1 cellular context compared by ENCODE assay signal in genomic region chr20:25058051-25058796, GRCh38.
TF ChIP-seq lines count a peak whose summit lies in the region.

ACSS1 (minus strand) TSS chr20:25058139; CDS start chr20:25058102, 37 bp downstream.

TF ChIP-seq in WTC11, 78 proteins besides CTCF, POLR2A, EP300 and RAD21 (continued from another document and continues in another):
- TF ChIP-seq ATF6 (CRISPR knock-in tag; IDR thresholded peaks at IDR 0.05) (no peak), ARID4B (CRISPR knock-in tag; IDR thresholded peaks at IDR 0.05; ENCODE audit: borderline replicate concordance) (peak; percentile 98), JUN (CRISPR knock-in tag; IDR thresholded peaks at IDR 0.05) (peak; percentile 94; the same call in 1 of the 2 replicates), ZNF121 (CRISPR knock-in tag; IDR thresholded peaks at IDR 0.05) (no peak; the same call in 1 of the 2 replicates), ZBTB21 (CRISPR knock-in tag; IDR thresholded peaks at IDR 0.05; ENCODE audit: borderline replicate concordance) (peak; percentile 45; the same call in 1 of the 2 replicates), ZNF317 (CRISPR knock-in tag; IDR thresholded peaks at IDR 0.05; ENCODE audit: borderline replicate concordance, low read depth) (no peak; the same call in 1 of the 2 replicates), E2F1 (CRISPR knock-in tag; IDR thresholded peaks at IDR 0.05) (peak; percentile 94), NR3C1 (CRISPR knock-in tag; conservative IDR thresholded peaks at IDR 0.05; ENCODE audit: low read depth) (no peak), GABPB1 (CRISPR knock-in tag; IDR thresholded peaks at IDR 0.05) (0 out of 2 replicates have a peak, but pooled peaks have one; percentile 27), ATF3 (CRISPR knock-in tag; conservative IDR thresholded peaks at IDR 0.05) (no peak), ZNF138 (CRISPR knock-in tag; conservative IDR thresholded peaks at IDR 0.05) (no peak; the same call in 1 of the 2 replicates), IRF1 (CRISPR knock-in tag; IDR thresholded peaks at IDR 0.05) (peak; percentile 95), GTF2I (CRISPR knock-in tag; conservative IDR thresholded peaks at IDR 0.05) (no peak), ZSCAN18 (CRISPR knock-in tag; IDR thresholded peaks at IDR 0.05) (no peak), ZNF396 (CRISPR knock-in tag; IDR thresholded peaks at IDR 0.05; ENCODE audit: borderline replicate concordance) (no peak), ZNF512 (CRISPR knock-in tag; IDR thresholded peaks at IDR 0.05; ENCODE audit: borderline replicate concordance) (no peak), TP53 (CRISPR knock-in tag; IDR thresholded peaks at IDR 0.05) (peak; percentile 92), OVOL2 (CRISPR knock-in tag; IDR thresholded peaks at IDR 0.05; ENCODE audit: borderline replicate concordance) (no peak), MYBL2 (CRISPR knock-in tag; IDR thresholded peaks at IDR 0.05) (peak; percentile 84; the same call in 1 of the 2 replicates), HMGXB4 (CRISPR knock-in tag; IDR thresholded peaks at IDR 0.05) (no peak)
- TF ChIP-seq, protein P1, sequence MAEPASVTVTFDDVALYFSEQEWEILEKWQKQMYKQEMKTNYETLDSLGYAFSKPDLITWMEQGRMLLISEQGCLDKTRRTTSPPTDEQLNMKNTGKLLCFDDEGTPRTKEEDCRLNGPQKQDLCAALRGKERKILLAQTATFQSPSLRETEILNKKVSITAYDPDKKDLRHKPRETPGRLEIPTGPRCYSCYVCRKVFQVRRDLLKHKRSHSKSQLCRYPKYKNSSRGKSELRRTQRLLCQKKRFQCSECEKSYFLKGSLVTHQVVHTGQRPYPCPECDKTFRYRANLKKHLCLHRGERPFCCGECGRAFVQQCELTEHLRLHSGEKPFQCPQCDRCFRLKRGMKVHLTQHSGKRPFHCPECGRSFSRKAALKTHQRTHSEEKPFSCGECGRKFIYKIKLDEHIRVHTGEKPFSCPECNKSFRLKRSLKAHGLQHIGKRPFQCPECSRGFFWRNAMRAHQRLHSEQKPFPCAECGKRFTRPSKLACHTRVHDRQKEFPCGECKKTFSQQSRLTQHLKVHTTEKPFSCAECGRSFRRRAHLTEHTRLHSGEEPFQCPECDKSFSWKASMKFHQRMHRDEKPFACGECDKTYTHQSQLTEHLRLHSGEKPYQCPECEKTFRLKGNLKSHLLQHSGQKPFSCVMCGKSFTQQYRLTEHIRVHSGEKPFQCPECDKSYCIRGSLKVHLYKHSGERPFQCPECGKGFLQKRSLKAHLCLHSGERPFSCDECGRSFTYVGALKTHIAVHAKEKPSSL (CRISPR knock-in tag; conservative IDR thresholded peaks at IDR 0.05): no peak
- TF ChIP-seq, protein P2, sequence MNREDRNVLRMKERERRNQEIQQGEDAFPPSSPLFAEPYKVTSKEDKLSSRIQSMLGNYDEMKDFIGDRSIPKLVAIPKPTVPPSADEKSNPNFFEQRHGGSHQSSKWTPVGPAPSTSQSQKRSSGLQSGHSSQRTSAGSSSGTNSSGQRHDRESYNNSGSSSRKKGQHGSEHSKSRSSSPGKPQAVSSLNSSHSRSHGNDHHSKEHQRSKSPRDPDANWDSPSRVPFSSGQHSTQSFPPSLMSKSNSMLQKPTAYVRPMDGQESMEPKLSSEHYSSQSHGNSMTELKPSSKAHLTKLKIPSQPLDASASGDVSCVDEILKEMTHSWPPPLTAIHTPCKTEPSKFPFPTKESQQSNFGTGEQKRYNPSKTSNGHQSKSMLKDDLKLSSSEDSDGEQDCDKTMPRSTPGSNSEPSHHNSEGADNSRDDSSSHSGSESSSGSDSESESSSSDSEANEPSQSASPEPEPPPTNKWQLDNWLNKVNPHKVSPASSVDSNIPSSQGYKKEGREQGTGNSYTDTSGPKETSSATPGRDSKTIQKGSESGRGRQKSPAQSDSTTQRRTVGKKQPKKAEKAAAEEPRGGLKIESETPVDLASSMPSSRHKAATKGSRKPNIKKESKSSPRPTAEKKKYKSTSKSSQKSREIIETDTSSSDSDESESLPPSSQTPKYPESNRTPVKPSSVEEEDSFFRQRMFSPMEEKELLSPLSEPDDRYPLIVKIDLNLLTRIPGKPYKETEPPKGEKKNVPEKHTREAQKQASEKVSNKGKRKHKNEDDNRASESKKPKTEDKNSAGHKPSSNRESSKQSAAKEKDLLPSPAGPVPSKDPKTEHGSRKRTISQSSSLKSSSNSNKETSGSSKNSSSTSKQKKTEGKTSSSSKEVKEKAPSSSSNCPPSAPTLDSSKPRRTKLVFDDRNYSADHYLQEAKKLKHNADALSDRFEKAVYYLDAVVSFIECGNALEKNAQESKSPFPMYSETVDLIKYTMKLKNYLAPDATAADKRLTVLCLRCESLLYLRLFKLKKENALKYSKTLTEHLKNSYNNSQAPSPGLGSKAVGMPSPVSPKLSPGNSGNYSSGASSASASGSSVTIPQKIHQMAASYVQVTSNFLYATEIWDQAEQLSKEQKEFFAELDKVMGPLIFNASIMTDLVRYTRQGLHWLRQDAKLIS (CRISPR knock-in tag; IDR thresholded peaks at IDR 0.05; ENCODE audit: borderline replicate concordance): no peak
- TF ChIP-seq, protein P3, sequence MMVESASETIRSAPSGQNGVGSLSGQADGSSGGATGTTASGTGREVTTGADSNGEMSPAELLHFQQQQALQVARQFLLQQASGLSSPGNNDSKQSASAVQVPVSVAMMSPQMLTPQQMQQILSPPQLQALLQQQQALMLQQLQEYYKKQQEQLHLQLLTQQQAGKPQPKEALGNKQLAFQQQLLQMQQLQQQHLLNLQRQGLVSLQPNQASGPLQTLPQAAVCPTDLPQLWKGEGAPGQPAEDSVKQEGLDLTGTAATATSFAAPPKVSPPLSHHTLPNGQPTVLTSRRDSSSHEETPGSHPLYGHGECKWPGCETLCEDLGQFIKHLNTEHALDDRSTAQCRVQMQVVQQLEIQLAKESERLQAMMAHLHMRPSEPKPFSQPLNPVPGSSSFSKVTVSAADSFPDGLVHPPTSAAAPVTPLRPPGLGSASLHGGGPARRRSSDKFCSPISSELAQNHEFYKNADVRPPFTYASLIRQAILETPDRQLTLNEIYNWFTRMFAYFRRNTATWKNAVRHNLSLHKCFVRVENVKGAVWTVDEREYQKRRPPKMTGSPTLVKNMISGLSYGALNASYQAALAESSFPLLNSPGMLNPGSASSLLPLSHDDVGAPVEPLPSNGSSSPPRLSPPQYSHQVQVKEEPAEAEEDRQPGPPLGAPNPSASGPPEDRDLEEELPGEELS (CRISPR knock-in tag; IDR thresholded peaks at IDR 0.05): peak; percentile 97
- TF ChIP-seq, protein P4, sequence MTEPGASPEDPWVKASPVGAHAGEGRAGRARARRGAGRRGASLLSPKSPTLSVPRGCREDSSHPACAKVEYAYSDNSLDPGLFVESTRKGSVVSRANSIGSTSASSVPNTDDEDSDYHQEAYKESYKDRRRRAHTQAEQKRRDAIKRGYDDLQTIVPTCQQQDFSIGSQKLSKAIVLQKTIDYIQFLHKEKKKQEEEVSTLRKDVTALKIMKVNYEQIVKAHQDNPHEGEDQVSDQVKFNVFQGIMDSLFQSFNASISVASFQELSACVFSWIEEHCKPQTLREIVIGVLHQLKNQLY (CRISPR knock-in tag; IDR thresholded peaks at IDR 0.05): no peak
- TF ChIP-seq, protein P5, sequence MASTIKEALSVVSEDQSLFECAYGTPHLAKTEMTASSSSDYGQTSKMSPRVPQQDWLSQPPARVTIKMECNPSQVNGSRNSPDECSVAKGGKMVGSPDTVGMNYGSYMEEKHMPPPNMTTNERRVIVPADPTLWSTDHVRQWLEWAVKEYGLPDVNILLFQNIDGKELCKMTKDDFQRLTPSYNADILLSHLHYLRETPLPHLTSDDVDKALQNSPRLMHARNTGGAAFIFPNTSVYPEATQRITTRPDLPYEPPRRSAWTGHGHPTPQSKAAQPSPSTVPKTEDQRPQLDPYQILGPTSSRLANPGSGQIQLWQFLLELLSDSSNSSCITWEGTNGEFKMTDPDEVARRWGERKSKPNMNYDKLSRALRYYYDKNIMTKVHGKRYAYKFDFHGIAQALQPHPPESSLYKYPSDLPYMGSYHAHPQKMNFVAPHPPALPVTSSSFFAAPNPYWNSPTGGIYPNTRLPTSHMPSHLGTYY (CRISPR knock-in tag; IDR thresholded peaks at IDR 0.05): no peak
